In the genomic region with DNA sequence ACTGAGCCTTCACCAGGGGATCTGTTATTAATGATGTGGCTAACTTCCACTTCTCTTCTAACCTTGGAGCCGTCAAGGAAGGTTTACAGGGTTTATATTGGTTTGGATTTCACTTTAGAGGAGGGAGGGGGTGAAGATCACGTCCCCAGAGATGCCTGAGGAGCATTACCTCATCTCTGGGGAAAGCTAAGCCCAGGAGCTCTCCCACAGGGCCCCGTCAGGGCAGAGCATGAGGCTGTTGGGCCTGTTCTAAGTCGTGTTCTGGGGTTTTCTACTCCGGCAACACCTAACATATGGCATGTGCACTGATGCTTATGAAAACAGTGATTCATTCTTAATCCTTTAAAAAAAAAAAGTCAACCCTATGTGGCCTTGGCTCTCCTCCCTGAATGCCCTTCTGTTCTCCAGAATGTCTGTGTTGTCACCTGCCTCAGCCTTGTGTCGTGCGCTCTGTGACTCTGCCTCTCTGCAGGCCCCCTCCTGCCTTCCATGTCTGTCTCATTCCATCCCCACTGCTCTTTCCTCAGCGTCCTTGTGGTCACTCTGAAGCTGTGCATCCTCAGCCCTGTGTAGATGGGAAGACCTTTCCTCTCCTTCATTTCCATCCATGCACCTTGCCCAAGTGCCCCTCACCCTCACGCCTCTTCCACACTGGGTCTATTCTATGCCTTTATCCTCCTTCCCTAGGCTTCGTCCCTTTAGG, we compare ENCODE assay signal across 1 cellular context.
TF ChIP-seq lines count a peak whose summit lies in the region.

No MANE protein-coding gene starts in this region.

TF ChIP-seq in HepG2, 621 proteins besides CTCF, POLR2A, EP300 and RAD21 (continued from another document):
- TF ChIP-seq SNAPC4 (CRISPR knock-in tag; IDR thresholded peaks at IDR 0.05) (no peak), FOSL1 (CRISPR knock-in tag; IDR thresholded peaks at IDR 0.05; ENCODE audit: borderline replicate concordance) (peak; percentile 43; the same call in 1 of the 2 replicates), GATA4 (IDR thresholded peaks at IDR 0.05; ENCODE audit: borderline replicate concordance, low read depth) (no peak), SOX5 (CRISPR knock-in tag; IDR thresholded peaks at IDR 0.05; ENCODE audit: borderline replicate concordance) (0 out of 2 replicates have a peak, but pooled peaks have one; percentile 26), ZNF510 (CRISPR knock-in tag; IDR thresholded peaks at IDR 0.05; ENCODE audit: low read depth) (no peak), PCBP2 (optimal IDR thresholded peaks at IDR 0.05; ENCODE audit: low read depth, low read length, poor library complexity, severe bottlenecking) (no peak), ZNF362 (CRISPR knock-in tag; IDR thresholded peaks at IDR 0.05; ENCODE audit: borderline replicate concordance) (peak; percentile 55; the same call in 1 of the 2 replicates)
